ENCODE assay signal across 1 cellular context in the genomic region with DNA sequence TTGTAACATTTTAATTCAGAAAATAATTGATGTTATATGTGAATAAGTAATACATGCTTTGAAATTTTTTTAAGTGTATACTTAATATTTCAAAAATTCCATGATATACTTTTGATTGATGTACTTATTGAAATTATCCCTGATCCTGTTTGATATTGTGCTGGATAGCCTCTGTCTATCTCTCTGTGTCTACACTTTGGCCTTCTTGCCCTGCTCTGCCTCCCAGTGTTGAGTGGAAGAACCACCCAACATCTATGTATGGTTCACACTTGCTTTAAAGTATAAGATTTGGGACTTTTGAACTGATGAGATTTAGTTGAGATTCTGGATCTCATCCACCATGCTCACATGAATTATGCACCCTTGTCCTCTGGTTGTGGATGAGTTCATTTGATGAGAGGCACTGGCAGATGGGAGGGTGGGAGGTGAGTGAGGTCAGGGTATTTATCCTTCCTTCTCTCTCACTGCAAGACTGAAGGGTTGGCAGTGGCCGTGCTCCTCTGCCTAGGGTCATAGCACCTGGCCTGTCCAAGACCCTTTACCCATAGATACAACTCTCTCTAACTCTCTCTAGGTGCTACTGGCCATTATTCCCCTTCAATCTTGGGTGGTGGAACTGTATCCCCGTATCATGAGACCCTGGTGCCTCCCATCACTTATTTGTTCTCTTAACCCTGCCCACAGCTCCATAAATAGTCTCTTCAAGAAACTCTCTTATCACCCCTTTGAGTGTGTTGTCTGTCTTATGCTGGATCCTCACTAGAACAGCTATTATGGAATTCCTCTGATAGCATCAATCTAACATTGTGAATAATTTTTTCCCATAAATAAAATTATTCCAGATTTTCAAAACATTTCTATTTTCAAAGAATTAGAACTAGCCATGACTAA.
TF ChIP-seq lines count a peak whose summit lies in the region.

No MANE protein-coding gene starts in this region.

TF ChIP-seq in H1, 55 proteins besides CTCF, POLR2A, EP300 and RAD21 (continued from another document):
- TF ChIP-seq E2F6 (IDR thresholded peaks at IDR 0.05) (no peak), POLR2AphosphoS5 (IDR thresholded peaks at IDR 0.05; ENCODE audit: low read depth, low read length) (no peak), NRF1 (IDR thresholded peaks at IDR 0.05; ENCODE audit: low read depth, low read length) (no peak), BACH1 (IDR thresholded peaks at IDR 0.05; ENCODE audit: low read length) (no peak), POU5F1 (IDR thresholded peaks at IDR 0.05; ENCODE audit: low read depth, low read length) (no peak), CHD7 (IDR thresholded peaks at IDR 0.05; ENCODE audit: insufficient replicate concordance, low read length) (no peak), GABPA (IDR thresholded peaks at IDR 0.05; ENCODE audit: borderline replicate concordance, insufficient read depth, low read length) (no peak), GTF2F1 (IDR thresholded peaks at IDR 0.05; ENCODE audit: borderline replicate concordance, low read depth, low read length) (no peak)
